10 cellular contexts compared by ENCODE assay signal in the genomic region with DNA sequence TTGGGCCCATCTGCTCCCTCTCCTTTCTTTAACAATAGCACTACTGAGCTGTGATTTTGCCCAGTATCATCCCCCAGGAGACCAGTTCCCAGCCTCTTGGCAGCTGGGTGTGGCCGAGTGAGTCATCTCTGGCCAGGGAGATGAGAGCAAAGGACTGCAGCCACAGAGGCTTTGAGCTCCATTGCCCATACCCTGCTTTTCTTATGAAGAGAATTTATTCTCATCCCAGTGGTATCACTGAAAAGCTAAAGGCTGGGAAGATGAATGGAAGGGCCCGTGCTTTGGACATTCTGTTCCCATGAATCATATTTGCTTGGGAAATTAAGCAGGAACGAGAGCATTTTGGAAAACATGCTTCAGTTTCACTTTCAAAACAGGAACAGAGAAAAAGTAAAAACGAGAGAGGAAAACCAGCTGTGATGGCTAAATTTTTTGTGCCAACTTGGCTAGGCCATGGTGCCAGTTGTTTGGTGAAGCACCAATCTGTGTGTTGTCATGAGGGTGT. TPM values are rescaled to one million over a fixed set of nuclear protein-coding genes. Genes with fewer than 3 reads are reported as not detected.
DNase-seq lines count a peak whose midpoint lies in the region; ATAC-seq and TF ChIP-seq lines count a peak whose summit lies in the region.
"Had no signal": no experiment of that assay in that cellular context is flagged by ENCODE, and none has a peak within 500 bp of the region (broad histone marks: within the 10 kb centered on the region; RNA-seq: fewer than 3 reads in every experiment).

No MANE protein-coding gene starts in this region.

- TF ChIP-seq CTCF in lower leg skin (IDR thresholded peaks at IDR 0.05), result no peak

- H3K9me3 Mint-ChIP-seq in effector memory CD8-positive, alpha-beta T cell, result no peaks in the 10 kb centered on the region

- H3K27me3 Mint-ChIP-seq in effector memory CD8-positive, alpha-beta T cell, result peaks cover 37 to 38% of the 10 kb centered on the region in 2 donors

- no peak overlapping the region for H3K4me3 Mint-ChIP-seq in effector memory CD8-positive, alpha-beta T cell
- H3K4me3 Mint-ChIP-seq: CD4-positive, CD25-positive, alpha-beta regulatory T cell had no signal

- ATAC-seq in effector memory CD8-positive, alpha-beta T cell (replicated peaks), result no peak
- ATAC-seq in GM19035 (IDR thresholded peaks at IDR 0.05; ENCODE audit: unreplicated experiment), result no peak

- no peak overlapping the region for H3K4me3 ChIP-seq in lower leg skin (ENCODE audit: low read depth, poor library complexity, severe bottlenecking)

- WGBS in lower leg skin, 2 donors, result 4 to 5% methylated on average over 4 of the region's 4 CpGs

- peak overlapping the region; percentile 22 for H3K27ac ChIP-seq in caudate nucleus (ENCODE audit: low read depth, low read length)

- intact Hi-C loops in lower leg skin (cut with DNase I; ENCODE audit: low total_unique reads), result no loop called here

- H3K4me1 Mint-ChIP-seq in effector memory CD8-positive, alpha-beta T cell (ENCODE audit: low read depth in 2 of 2), result peaks cover 2 to 4% of the 10 kb centered on the region in 2 donors

- H3K27ac Mint-ChIP-seq in effector memory CD8-positive, alpha-beta T cell, result peak overlapping the region in 1 of 2 donors; percentile 29
- H3K27ac Mint-ChIP-seq: CD4-positive, CD25-positive, alpha-beta regulatory T cell had no signal

- no peaks in the 10 kb centered on the region for H3K36me3 Mint-ChIP-seq in effector memory CD8-positive, alpha-beta T cell (ENCODE audit: insufficient read depth)
- H3K36me3 Mint-ChIP-seq: CD4-positive, CD25-positive, alpha-beta regulatory T cell had no signal

- TF ChIP-seq POLR2A in lower leg skin (IDR thresholded peaks at IDR 0.05), result no peak

- DNase-seq in NCI-H345 (lab: John Stamatoyannopoulos, UW), result peak; percentile 14
- no peak for DNase-seq in NCI-H345 treated with DMSO at 0.1 percent for 48 hours (lab: John Stamatoyannopoulos, UW; ENCODE audit: unreplicated experiment)
- peak; percentile 74 for DNase-seq in LoVo (ENCODE audit: low spot score)
- no peak for DNase-seq in caudate nucleus (lab: John Stamatoyannopoulos, UW)
- DNase-seq in lower leg skin (ENCODE audit: low spot score in 2 of 2), result peak; percentile 76 to 92
- DNase-seq in effector memory CD8-positive, alpha-beta T cell, result no peak
- no peak for DNase-seq in NCI-H2107 (lab: John Stamatoyannopoulos, UW)
- DNase-seq: CD4-positive, CD25-positive, alpha-beta regulatory T cell had no signal

RNA-seq across cellular contexts. Expression of gene CST3, which starts 14.9 kb away (rescaled TPM):
- total RNA-seq in lower leg skin, result 100 to 1,000 TPM; 348 to 760 (median 498) TPM

RNA-seq across cellular contexts. Expression of gene CST9, which starts 17.2 kb away (rescaled TPM):
- not detected for total RNA-seq in lower leg skin
- total RNA-seq: activated CD8-positive, alpha-beta memory T cell treated with anti-CD3 and anti-CD28 coated beads for 36 hours; CD4-positive, CD25-positive, alpha-beta regulatory T cell had no signal

RNA-seq across cellular contexts. Expression of gene CST9L, which starts 54.6 kb away (rescaled TPM):
- total RNA-seq in lower leg skin, result not detected
- total RNA-seq: activated CD8-positive, alpha-beta memory T cell treated with anti-CD3 and anti-CD28 coated beads for 36 hours; CD4-positive, CD25-positive, alpha-beta regulatory T cell had no signal

Comparison
In these comparisons a context has a peak if more than half of its experiments do, and no peak if none do; other contexts are left out.
1. DNase-seq: peak in NCI-H345 (single experiment), LoVo (single experiment) and lower leg skin (2 of 2); none in NCI-H345 treated with DMSO at 0.1 percent for 48 hours (single experiment), caudate nucleus (0 of 61), effector memory CD8-positive, alpha-beta T cell (0 of 3) and NCI-H2107 (single experiment).